In genomic region chr4:136281307-136281706, GRCh38 we compare ENCODE assay signal across 26 cellular contexts.
"Had no signal": no experiment of that assay in that cellular context is flagged by ENCODE, and none has a peak within 500 bp of the region (broad histone marks: within the 10 kb centered on the region; RNA-seq: fewer than 3 reads in every experiment).

No MANE protein-coding gene starts in this region.

- H3K9me3 Mint-ChIP-seq: mesothelial cell of epicardium; stimulated activated naive B cell treated with anti-CD40 and anti-IgM and Interleukin-4, amounts not matched to agents 10 μg/mL and 1 μg/mL and 100 μg/mL, for 72 hours had no signal

- H3K27ac Mint-ChIP-seq: mesothelial cell of epicardium; naive B cell; natural killer cell treated with Interleukin-12 subunit alpha and Interleukin-12 subunit beta and Interleukin-15 and Interleukin-18, amount 100 ng/mL, for 72 hours; progenitor cell of endocrine pancreas; stimulated activated naive B cell treated with anti-CD40 and anti-IgM and Interleukin-4, amounts not matched to agents 10 μg/mL and 1 μg/mL and 100 μg/mL, for 72 hours; stimulated activated naive CD8-positive, alpha-beta T cell treated with anti-CD3 and anti-CD28 coated beads, Interleukin-15, Interleukin-2, amounts not matched to agents 100 ng/mL and 50 ng/mL, for 24 hours had no signal

- H3K9ac ChIP-seq: parathyroid adenoma had no signal

- H3K4me1 Mint-ChIP-seq: naive B cell; stimulated activated naive B cell treated with anti-CD40 and anti-IgM and Interleukin-4, amounts not matched to agents 10 μg/mL and 1 μg/mL and 100 μg/mL, for 72 hours had no signal

- H2AFZ ChIP-seq: parathyroid adenoma had no signal

- H3K79me2 ChIP-seq: parathyroid adenoma had no signal

- H3K4me3 Mint-ChIP-seq: mesothelial cell of epicardium; natural killer cell treated with Interleukin-12 subunit alpha and Interleukin-12 subunit beta and Interleukin-15 and Interleukin-18, amount 100 ng/mL, for 72 hours; neural crest cell; stimulated activated naive B cell treated with anti-CD40 and anti-IgM and Interleukin-4, amounts not matched to agents 10 μg/mL and 1 μg/mL and 100 μg/mL, for 72 hours; stimulated activated naive CD8-positive, alpha-beta T cell treated with anti-CD3 and anti-CD28 coated beads, Interleukin-15, Interleukin-2, amounts not matched to agents 100 ng/mL and 50 ng/mL, for 24 hours had no signal

- ATAC-seq: esophagus mucosa; gastrocnemius medialis; left lobe of liver; mucosa of descending colon; natural killer cell treated with Interleukin-12 subunit alpha and Interleukin-12 subunit beta and Interleukin-15 and Interleukin-18, amount 100 ng/mL, for 72 hours; right lobe of liver; stimulated activated naive B cell treated with anti-CD40 and anti-IgM and Interleukin-4, amounts not matched to agents 10 μg/mL and 1 μg/mL and 100 μg/mL, for 72 hours had no signal

- H3K9me3 ChIP-seq: gastrocnemius medialis, mucosa of descending colon, right lobe of liver, thoracic aorta, tibial nerve, upper lobe of left lung had no signal

- H3K27ac ChIP-seq: dorsolateral prefrontal cortex, epithelial cell of prostate, gastrocnemius medialis, parathyroid adenoma, right lobe of liver, thoracic aorta, tibial nerve, upper lobe of left lung had no signal

- H3K36me3 ChIP-seq: gastrocnemius medialis, right lobe of liver, thoracic aorta, tibial nerve, upper lobe of left lung had no signal

- H3K36me3 Mint-ChIP-seq: mesothelial cell of epicardium; naive B cell; stimulated activated naive B cell treated with anti-CD40 and anti-IgM and Interleukin-4, amounts not matched to agents 10 μg/mL and 1 μg/mL and 100 μg/mL, for 72 hours had no signal

- H3K27me3 ChIP-seq: dorsolateral prefrontal cortex, gastrocnemius medialis, right lobe of liver, tibial nerve, upper lobe of left lung had no signal

- H3K27me3 Mint-ChIP-seq: naive B cell; natural killer cell treated with Interleukin-12 subunit alpha and Interleukin-12 subunit beta and Interleukin-15 and Interleukin-18, amount 100 ng/mL, for 72 hours; progenitor cell of endocrine pancreas; stimulated activated naive B cell treated with anti-CD40 and anti-IgM and Interleukin-4, amounts not matched to agents 10 μg/mL and 1 μg/mL and 100 μg/mL, for 72 hours; stimulated activated naive CD8-positive, alpha-beta T cell treated with anti-CD3 and anti-CD28 coated beads, Interleukin-15, Interleukin-2, amounts not matched to agents 100 ng/mL and 50 ng/mL, for 24 hours had no signal

- H3K4me3 ChIP-seq: dorsolateral prefrontal cortex, gastrocnemius medialis, mucosa of descending colon, right lobe of liver, thoracic aorta, tibial nerve, upper lobe of left lung had no signal

- H3K4me1 ChIP-seq: gastrocnemius medialis, parathyroid adenoma, right lobe of liver, tibial nerve, upper lobe of left lung had no signal

- DNase-seq: dorsolateral prefrontal cortex; effector CD4-positive, alpha-beta T cell; foreskin fibroblast; gastrocnemius medialis; head of caudate nucleus; kidney; mesenchymal stem cell; mucosa of descending colon; naive B cell; right lobe of liver; small intestine; stimulated activated CD4-positive, alpha-beta T cell treated with anti-CD3 and anti-CD28 coated beads, Interleukin-15, amount 100 ng/mL, for 24 hours; stimulated activated CD4-positive, alpha-beta T cell treated with anti-CD3 and anti-CD28 coated beads, Interleukin-2, amount 100 ng/mL, for 48 hours; stimulated activated naive B cell treated with anti-CD40 and anti-IgM and Interleukin-4, amounts not matched to agents 10 μg/mL and 1 μg/mL and 100 μg/mL, for 72 hours; upper lobe of left lung had no signal
